9 cellular contexts compared by ENCODE assay signal in the genomic region with DNA sequence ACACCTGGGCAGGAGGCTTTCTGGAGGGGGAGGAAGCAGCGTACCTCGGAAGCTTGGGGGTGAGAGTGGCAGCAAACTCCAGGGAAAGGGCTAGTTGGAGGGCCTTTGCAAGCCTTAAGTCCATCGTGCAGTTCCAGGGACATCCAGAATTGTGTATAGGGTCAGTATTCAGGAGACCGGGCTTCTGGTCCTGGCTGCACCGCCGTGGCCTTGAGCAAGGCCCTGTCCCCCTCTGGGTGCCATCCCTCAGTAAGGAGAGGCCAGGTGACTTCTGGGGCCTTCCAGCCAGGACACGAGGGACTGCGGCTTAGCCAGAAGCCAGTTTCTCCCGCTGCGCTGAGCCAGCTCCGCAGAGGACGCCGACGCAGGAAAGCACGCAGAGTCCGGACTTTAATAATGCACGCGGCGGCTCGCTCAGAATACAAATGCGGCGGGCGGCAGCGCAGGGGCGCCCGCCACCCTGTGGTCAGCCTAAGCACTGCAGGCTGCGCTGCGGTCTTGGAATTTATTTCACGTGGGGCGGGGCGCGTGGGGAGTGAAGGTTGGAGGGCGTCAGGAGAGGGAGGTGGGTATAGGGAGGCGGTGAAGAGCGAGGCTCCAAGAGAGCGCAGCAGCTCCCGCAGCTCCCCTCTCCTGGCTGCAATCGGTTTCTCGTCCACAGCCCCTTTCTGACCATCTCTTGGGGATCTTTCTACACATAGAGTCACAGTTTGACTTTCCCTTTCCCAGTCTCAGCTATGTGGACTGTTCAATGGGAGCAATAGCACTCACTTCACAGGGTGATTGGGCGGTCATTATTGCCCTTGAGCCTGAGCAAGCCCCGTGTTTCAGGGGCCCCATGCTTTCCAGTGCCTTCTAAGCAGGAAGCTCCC.
DNase-seq lines count a peak whose midpoint lies in the region; ATAC-seq and TF ChIP-seq lines count a peak whose summit lies in the region.
"Had no signal": no experiment of that assay in that cellular context is flagged by ENCODE, and none has a peak within 500 bp of the region (broad histone marks: within the 10 kb centered on the region; RNA-seq: fewer than 3 reads in every experiment).

No MANE protein-coding gene starts in this region.

- no peaks in the 10 kb centered on the region for H3K4me1 ChIP-seq in PC-3 (ENCODE audit: insufficient read depth, low read length)
- no peaks in the 10 kb centered on the region for H3K4me1 ChIP-seq in neutrophil (ENCODE audit: control insufficient read depth in 1 of 2, insufficient read depth in 1 of 2, low read depth in 1 of 2, low read length in 1 of 2)

- ATAC-seq in GM19467 (IDR thresholded peaks at IDR 0.05; ENCODE audit: unreplicated experiment) (peak; percentile 82), PC-3 (peak; percentile 95)

- no peaks in the 10 kb centered on the region for H3K36me3 ChIP-seq in PC-3 (ENCODE audit: low read depth, low read length)
- no peaks in the 10 kb centered on the region for H3K36me3 ChIP-seq in neutrophil

- peak overlapping the region; percentile 79 for H2AFZ ChIP-seq in PC-3 (ENCODE audit: low read length)

- H3K36me3 Mint-ChIP-seq in Calu3 (ENCODE audit: insufficient read depth, unreplicated experiment): peaks cover 8% of the 10 kb centered on the region

- intact Hi-C loops in Calu3 (cut with micrococcal nuclease; ENCODE audit: unreplicated experiment): loop anchor here (1.0 kb wide), 1 partner anchor 310 kb away; no protein-coding TSS in a partner anchor
- intact Hi-C loops in PC-3 (cut with micrococcal nuclease): loop anchor here (1.0 kb wide), 1 partner anchor 310 kb away; no protein-coding TSS in a partner anchor

- H3K4me3 ChIP-seq in PC-3 (ENCODE audit: low read length) (no peak overlapping the region), fibroblast of villous mesenchyme (ENCODE audit: low read depth, low read length) (peak overlapping the region; percentile 25), neutrophil (ENCODE audit: low read depth in 1 of 2, low read length in 1 of 2) (no peak overlapping the region)

- peak overlapping the region; percentile 31 for H3K4me3 Mint-ChIP-seq in Calu3 (ENCODE audit: low read depth, unreplicated experiment)

- POLR2A ChIA-PET in PC-3 (lab: Charles Lee; ENCODE audit: unreplicated experiment): no interaction called here

- no peaks in the 10 kb centered on the region for H3K79me2 ChIP-seq in PC-3 (ENCODE audit: low read length)

- H3K9me2 ChIP-seq in PC-3 (replicated peaks; ENCODE audit: low read length): no peaks in the 10 kb centered on the region

- DNase-seq in Calu3 (peak; percentile 63), HPDE6-E6E7 (ENCODE audit: extremely low spot score) (peak; percentile 78), PC-3 (peak; percentile 66), fibroblast of villous mesenchyme (ENCODE audit: low read depth) (peak; percentile 37), superior temporal gyrus (ENCODE audit: extremely low spot score) (peak; percentile 68)
- peak; percentile 18 to 46 for DNase-seq in activated T-helper 1 cell treated with anti-CD3 and anti-CD28 coated beads, Interleukin-2, amount 50 U/mL, for 16 hours (ENCODE audit: low read depth in 1 of 2, low spot score in 1 of 2)

- no peak overlapping the region for H3K27ac Mint-ChIP-seq in Calu3 (ENCODE audit: unreplicated experiment)

- no peak overlapping the region for H3K27ac ChIP-seq in PC-3 (ENCODE audit: low read length)
- no peak overlapping the region for H3K27ac ChIP-seq in neutrophil
- H3K27ac ChIP-seq: epithelial cell of prostate had no signal

- H3K27me3 ChIP-seq in PC-3 (ENCODE audit: low read length): peaks cover 8% of the 10 kb centered on the region; the same call in 1 of the 2 replicates
- H3K27me3 ChIP-seq in neutrophil: peaks cover 18% of the 10 kb centered on the region

- CTCF ChIA-PET in Calu3 (lab: Charles Lee): interaction anchor here (2.5 kb wide), 1 partner anchor 310 kb away, joined by 29 read pairs; no protein-coding TSS in a partner anchor
- CTCF ChIA-PET in PC-3 (lab: Charles Lee): interaction anchor here (2.4 kb wide), 1 partner anchor 310 kb away, joined by 14 read pairs; no protein-coding TSS in a partner anchor

- BruUV-seq in Calu3 (replicated peaks; lab: Mats Ljungman, UMichigan) (no TSS peak), PC-3 (replicated peaks; lab: Mats Ljungman, UMichigan) (no TSS peak)

- no peak overlapping the region for H3K9ac ChIP-seq in PC-3 (ENCODE audit: low read length)

- TF ChIP-seq CTCF in Calu3 (IDR thresholded peaks at IDR 0.05; ENCODE audit: unreplicated experiment): peak; percentile 74
- peak; percentile 83 for TF ChIP-seq CTCF in PC-3 (conservative IDR thresholded peaks at IDR 0.05; ENCODE audit: low read depth, low read length)
- TF ChIP-seq CTCF in fibroblast of villous mesenchyme (IDR thresholded peaks at IDR 0.05; ENCODE audit: insufficient read depth, low read depth, low read length): peak; percentile 78
- peak; percentile 70 for TF ChIP-seq CTCF in neutrophil (IDR thresholded peaks at IDR 0.05)

- H3K9me3 ChIP-seq in PC-3 (ENCODE audit: low read length) (no peaks in the 10 kb centered on the region), neutrophil (no peaks in the 10 kb centered on the region)

- no peaks in the 10 kb centered on the region for H3F3A ChIP-seq in PC-3 (ENCODE audit: low read length, unreplicated experiment)

- peaks cover 39% of the 10 kb centered on the region for H3K27me3 Mint-ChIP-seq in Calu3 (ENCODE audit: unreplicated experiment)

- H4K20me1 ChIP-seq in PC-3 (ENCODE audit: low read length): no peaks in the 10 kb centered on the region

- H3K9me3 Mint-ChIP-seq in Calu3 (ENCODE audit: low read depth, unreplicated experiment): no peaks in the 10 kb centered on the region

- no peaks in the 10 kb centered on the region for H3K4me1 Mint-ChIP-seq in Calu3 (ENCODE audit: low read depth, unreplicated experiment)

- H3K4me2 ChIP-seq in PC-3 (ENCODE audit: low read length): peak overlapping the region; percentile 75
